Comparison of ENCODE assay signal across 11 cellular contexts in the genomic region with DNA sequence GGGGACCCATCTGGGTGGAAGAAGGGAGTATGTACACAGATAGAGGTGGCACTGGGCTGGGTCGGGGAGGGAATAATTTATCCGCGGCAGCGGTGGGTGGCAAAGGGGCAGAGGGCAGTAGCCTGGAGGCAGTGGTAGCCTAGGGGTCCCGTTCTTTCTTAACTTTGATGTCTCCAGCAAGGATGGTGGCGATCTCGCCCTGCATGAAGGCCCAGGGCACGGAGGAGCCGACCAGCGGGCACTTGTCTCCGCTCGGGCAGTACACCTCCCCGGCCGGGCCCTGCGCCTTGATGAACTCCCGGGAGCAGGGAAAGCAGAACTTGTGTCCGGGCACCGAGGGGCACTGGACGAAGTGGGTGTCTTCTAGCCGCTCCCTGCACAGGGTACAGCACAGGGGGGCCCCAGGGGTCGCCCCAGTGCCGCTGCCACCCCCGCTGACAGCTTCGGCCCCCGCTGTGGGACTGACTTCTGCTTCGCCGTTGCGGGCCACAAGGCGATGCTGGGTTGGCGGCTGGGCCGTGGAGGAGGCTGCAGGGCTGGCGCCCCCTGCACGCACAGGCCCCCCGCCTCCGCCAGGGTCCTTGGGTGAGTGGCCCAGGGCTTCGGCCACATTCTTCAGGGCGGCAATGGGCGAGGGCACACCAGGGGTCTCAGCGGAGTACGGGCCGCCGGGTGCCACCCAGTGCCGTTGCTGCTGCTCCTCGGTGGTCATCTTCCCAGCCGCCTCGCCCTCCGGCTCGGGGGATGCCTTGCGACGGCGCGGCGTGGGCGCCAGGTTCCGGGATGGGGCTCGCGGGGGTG. TPM values are rescaled to one million over a fixed set of nuclear protein-coding genes. Genes with fewer than 3 reads are reported as not detected.
A peak's percentile ranks its signal among the peaks of the same experiment; 100 is the strongest.
DNase-seq lines count a peak whose midpoint lies in the region; ATAC-seq and TF ChIP-seq lines count a peak whose summit lies in the region.
"Had no signal": no experiment of that assay in that cellular context is flagged by ENCODE, and none has a peak within 500 bp of the region (broad histone marks: within the 10 kb centered on the region; RNA-seq: fewer than 3 reads in every experiment).

No MANE protein-coding gene starts in this region.

- H3K27ac ChIP-seq in left ventricle myocardium inferior (replicated peaks) (no peak overlapping the region), heart right ventricle (no peak overlapping the region), ascending aorta (no peak overlapping the region)

- H3K9me3 Mint-ChIP-seq in mesothelial cell of epicardium: no peaks in the 10 kb centered on the region
- H3K9me3 Mint-ChIP-seq: activated B cell treated with CpG ODN at 0.5 μM for 24 hours had no signal

- H3K27me3 ChIP-seq in left ventricle myocardium inferior (ENCODE audit: low read depth) (no peaks in the 10 kb centered on the region), heart right ventricle (peaks cover 0 to 3% (median 0%) of the 10 kb centered on the region in 7 donors), ascending aorta (no peaks in the 10 kb centered on the region)
- H3K27me3 ChIP-seq: tibial artery had no signal

- H3K4me1 ChIP-seq in left ventricle myocardium inferior (peaks cover 51% of the 10 kb centered on the region), heart right ventricle (peaks cover 15 to 45% (median 37%) of the 10 kb centered on the region in 9 donors), ascending aorta (peaks cover 22 to 37% of the 10 kb centered on the region in 2 donors)

- no peaks in the 10 kb centered on the region for H3K9me3 ChIP-seq in left ventricle myocardium inferior (replicated peaks)
- no peaks in the 10 kb centered on the region for H3K9me3 ChIP-seq in heart right ventricle
- H3K9me3 ChIP-seq in ascending aorta: no peaks in the 10 kb centered on the region
- H3K9me3 ChIP-seq: tibial artery had no signal

- intact Hi-C loops in left ventricle myocardium inferior (cut with micrococcal nuclease): no loop called here
- intact Hi-C loops in heart right ventricle (cut with DNase I): loop anchor here in 2 of 10 donors (2.0 to 10.0 kb wide), 2 partner anchors 19 to 69 kb away; partner anchors contain the start of genes FOXA3 (in 1 of the 2) and RSPH6A (in 1 of the 2)
- intact Hi-C loops in ascending aorta (cut with DNase I): no loop called here
- intact Hi-C loops in head of caudate nucleus (cut with DNase I): loop anchor here (2.0 to 10.0 kb wide), 2 partner anchors 15 to 131 kb away; no protein-coding TSS in a partner anchor

- H3K36me3 ChIP-seq in left ventricle myocardium inferior: peaks cover 10% of the 10 kb centered on the region
- H3K36me3 ChIP-seq in heart right ventricle: peaks cover 0 to 16% (median 7%) of the 10 kb centered on the region in 9 donors
- H3K36me3 ChIP-seq in ascending aorta: peaks cover 7 to 9% of the 10 kb centered on the region in 2 donors

- no peak for ATAC-seq in heart right ventricle

- H3K27ac Mint-ChIP-seq in mesothelial cell of epicardium: no peak overlapping the region

- 91 to 93% methylated on average over 57 of the region's 57 CpGs for WGBS in heart right ventricle, 2 donors

- H3K4me1 Mint-ChIP-seq in mesothelial cell of epicardium: peaks cover 25% of the 10 kb centered on the region

- H3K4me3 ChIP-seq in left ventricle myocardium inferior (peak overlapping the region; percentile 91), heart right ventricle (peak overlapping the region in 4 of 10 donors; percentile 11 to 79 (median 40)), ascending aorta (peak overlapping the region; percentile 40 to 71)

- TF ChIP-seq CTCF in left ventricle myocardium inferior (IDR thresholded peaks at IDR 0.05; ENCODE audit: borderline replicate concordance): no peak
- TF ChIP-seq CTCF in heart right ventricle (IDR thresholded peaks at IDR 0.05): no peak
- TF ChIP-seq CTCF in ascending aorta (IDR thresholded peaks at IDR 0.05): no peak
- TF ChIP-seq CTCF in mesothelial cell of epicardium (IDR thresholded peaks at IDR 0.05; ENCODE audit: unreplicated experiment): no peak

- peaks cover 3% of the 10 kb centered on the region for H3K36me3 Mint-ChIP-seq in mesothelial cell of epicardium

- H3K27me3 Mint-ChIP-seq in mesothelial cell of epicardium (ENCODE audit: low read depth): no peaks in the 10 kb centered on the region

- peak overlapping the region; percentile 71 for H3K4me3 Mint-ChIP-seq in mesothelial cell of epicardium

- DNase-seq in left ventricle myocardium inferior (no peak), heart right ventricle (no peak), ascending aorta (ENCODE audit: low spot score in 2 of 2) (no peak), mesothelial cell of epicardium (ENCODE audit: low spot score in 2 of 2, unreplicated experiment in 2 of 2) (no peak), NCI-H524 (lab: John Stamatoyannopoulos, UW) (no peak), head of caudate nucleus (no peak)
- no peak for DNase-seq in stimulated activated CD4-positive, alpha-beta T cell treated with anti-CD3 and anti-CD28 coated beads, Interleukin-1b, Interleukin-23, amount 100 ng/mL, for 48 hours
- DNase-seq in stimulated activated CD4-positive, alpha-beta T cell treated with anti-CD3 and anti-CD28 coated beads, Interleukin-4, amount 100 ng/mL, for 4 hours: no peak

RNA-seq across cellular contexts. Expression of gene IRF2BP1, which starts 1.9 kb away (rescaled TPM):
- total RNA-seq in left ventricle myocardium inferior: 18.5 TPM
- 10 to 100 TPM; 15.9 to 23.0 (median 20.3) TPM for total RNA-seq in heart right ventricle
- polyA plus RNA-seq in heart right ventricle: 10 to 100 TPM in 1 of 2 donors, 1 to 10 TPM in 1; 8.0 to 13.4 TPM
- 45.7 TPM for total RNA-seq in ascending aorta
- total RNA-seq in mesothelial cell of epicardium: 33.8 to 34.6 TPM (median 34.1 TPM) in 3 replicates

RNA-seq across cellular contexts. Expression of gene MYPOP, which starts 18.3 kb away (rescaled TPM):
- total RNA-seq in left ventricle myocardium inferior: 16.2 TPM
- total RNA-seq in heart right ventricle: 10 to 100 TPM in 6 of 10 donors, 1 to 10 TPM in 4; 8.1 to 17.0 (median 10.3) TPM
- 1 to 10 TPM; 7.1 to 8.9 TPM for polyA plus RNA-seq in heart right ventricle
- 1.6 TPM for total RNA-seq in ascending aorta
- 10.4 to 11.5 TPM (median 10.9 TPM) in 3 replicates for total RNA-seq in mesothelial cell of epicardium

RNA-seq across cellular contexts. Expression of gene FOXA3, which starts 20.0 kb away (rescaled TPM):
- not detected for total RNA-seq in left ventricle myocardium inferior
- total RNA-seq in heart right ventricle: under 1 TPM in 1 of 10 donors, not detected in 9; 0.11 TPM
- polyA plus RNA-seq in heart right ventricle: under 1 TPM in 1 of 2 donors, not detected in 1; 0.01 TPM
- total RNA-seq in ascending aorta: not detected
- not detected in 3 replicates for total RNA-seq in mesothelial cell of epicardium
- total RNA-seq: activated B cell treated with CpG ODN at 0.5 μM for 24 hours, cerebellum had no signal

RNA-seq across cellular contexts. Expression of gene SYMPK, which starts 21.1 kb away (rescaled TPM):
- total RNA-seq in left ventricle myocardium inferior: 35.9 TPM
- total RNA-seq in heart right ventricle: 10 to 100 TPM; 22.4 to 45.0 (median 33.0) TPM
- polyA plus RNA-seq in heart right ventricle: 10 to 100 TPM; 30.5 to 75.0 TPM
- total RNA-seq in ascending aorta: 103 TPM
- 89.3 to 93.4 TPM (median 92.6 TPM) in 3 replicates for total RNA-seq in mesothelial cell of epicardium

RNA-seq across cellular contexts. Expression of gene NANOS2, which starts 30.5 kb away (rescaled TPM):
- total RNA-seq in left ventricle myocardium inferior (not detected), heart right ventricle (not detected), ascending aorta (not detected), mesothelial cell of epicardium (not detected in 3 replicates)
- polyA plus RNA-seq in heart right ventricle: not detected
- total RNA-seq: activated B cell treated with CpG ODN at 0.5 μM for 24 hours, cerebellum had no signal
